ENCODE assay signal across 17 cellular contexts in the genomic region with DNA sequence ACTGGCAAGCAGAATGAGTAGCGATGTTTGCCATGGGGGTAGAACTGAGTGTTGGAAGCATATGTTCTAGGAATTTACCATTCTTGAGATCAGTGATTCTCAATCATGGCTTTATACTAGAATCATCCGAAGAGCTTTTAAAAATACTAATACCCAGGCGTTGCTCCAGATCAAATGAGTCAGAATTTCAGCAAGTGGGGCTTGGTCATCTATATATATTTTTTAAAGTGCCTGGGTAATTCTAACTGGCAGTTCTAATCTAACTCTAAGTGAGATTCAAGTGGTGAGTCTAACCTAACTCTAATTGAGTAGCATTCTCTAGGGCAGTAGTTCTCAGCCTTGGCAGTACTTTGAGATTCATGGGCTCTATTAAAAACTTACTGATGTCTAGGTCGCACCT. TPM values are rescaled to one million over a fixed set of nuclear protein-coding genes. Genes with fewer than 3 reads are reported as not detected.
"Had no signal": no experiment of that assay in that cellular context is flagged by ENCODE, and none has a peak within 500 bp of the region (broad histone marks: within the 10 kb centered on the region; RNA-seq: fewer than 3 reads in every experiment).

No MANE protein-coding gene starts in this region.

- H3K4me3 ChIP-seq: ascending aorta, prostate gland, skin epidermis, upper lobe of left lung had no signal

- H3K9me3 ChIP-seq: ascending aorta, prostate gland, upper lobe of left lung had no signal

- H3K27me3 ChIP-seq: ascending aorta, upper lobe of left lung had no signal

- H3K27ac ChIP-seq: ascending aorta, prostate gland, skin epidermis, upper lobe of left lung had no signal

- H3K36me3 ChIP-seq: ascending aorta, prostate gland, upper lobe of left lung had no signal

- ATAC-seq: activated CD8-positive, alpha-beta T cell treated with anti-CD3 and anti-CD28 coated beads, Interleukin-2, amount 10 ng/mL, durations not matched to agents 7 days and 5 days; left lobe of liver; stimulated activated naive CD8-positive, alpha-beta T cell treated with anti-CD3 and anti-CD28 coated beads, Interleukin-15, amount 100 ng/mL, for 72 hours had no signal

- DNase-seq: activated CD4-positive, alpha-beta T cell treated with anti-CD3 and anti-CD28 coated beads, Interleukin-2, amount 10 ng/mL, durations not matched to agents 7 days and 5 days; activated CD8-positive, alpha-beta T cell treated with anti-CD3 and anti-CD28 coated beads, Interleukin-2, amount 10 ng/mL, durations not matched to agents 7 days and 5 days; activated T-cell treated with anti-CD3 and anti-CD28 coated beads, Interleukin-2, amount 50 U/mL, for 24 hours; effector memory CD4-positive, alpha-beta T cell; kidney; midbrain; occipital lobe; stimulated activated CD4-positive, alpha-beta T cell treated with anti-CD3 and anti-CD28 coated beads, Interleukin-4, amount 100 ng/mL, for 1 hour; stimulated activated naive CD8-positive, alpha-beta T cell treated with anti-CD3 and anti-CD28 coated beads, Interleukin-15, amount 100 ng/mL, for 72 hours; T1000; upper lobe of left lung had no signal

- H3K4me1 ChIP-seq: prostate gland had no signal

RNA-seq across cellular contexts. Expression of gene TM4SF1, which starts 20.8 kb away (rescaled TPM):
- total RNA-seq: activated CD4-positive, alpha-beta T cell treated with anti-CD3 and anti-CD28 coated beads, Interleukin-2, amount 10 ng/mL, durations not matched to agents 7 days and 5 days; activated CD8-positive, alpha-beta T cell treated with anti-CD3 and anti-CD28 coated beads, Interleukin-2, amount 10 ng/mL, durations not matched to agents 7 days and 5 days had no signal

RNA-seq across cellular contexts. Expression of gene TM4SF18, which starts 23.2 kb away (rescaled TPM):
- total RNA-seq: activated CD4-positive, alpha-beta T cell treated with anti-CD3 and anti-CD28 coated beads, Interleukin-2, amount 10 ng/mL, durations not matched to agents 7 days and 5 days; activated CD8-positive, alpha-beta T cell treated with anti-CD3 and anti-CD28 coated beads, Interleukin-2, amount 10 ng/mL, durations not matched to agents 7 days and 5 days; T-helper 1 cell treated with Interleukin-12 subunit alpha and Interleukin-12 subunit beta and Interleukin-4 antibody, amounts not matched to agents 30 ng/mL and 1 ng/mL, for 36 hours had no signal
- polyA plus RNA-seq: neural cell had no signal
